In genomic region chr9:764105-764524, GRCh38 we compare ENCODE assay signal across 8 cellular contexts.
DNase-seq lines count a peak whose midpoint lies in the region; ATAC-seq, FAIRE-seq and TF ChIP-seq lines count a peak whose summit lies in the region.

No MANE protein-coding gene starts in this region.

- FAIRE-seq in RCC 7860 (lab: Jason Lieb, UNC) (peak; percentile 64), keratinocyte (lab: Jason Lieb, UNC) (peak; percentile 65)

- POLR2A ChIA-PET in CD8-positive, alpha-beta memory T cell (lab: Charles Lee): no interaction called here

- DNase-seq in CD8-positive, alpha-beta memory T cell: peak in 3 of 5 donors; percentile 11 to 53 (median 22)
- DNase-seq in HuH-7.5 (ENCODE audit: low spot score) (peak; percentile 61), RCC 7860 (ENCODE audit: low spot score) (peak; percentile 88), keratinocyte (ENCODE audit: low read depth, low spot score) (peak; percentile 32)
- peak; percentile 6 for DNase-seq in stimulated activated CD8-positive, alpha-beta memory T cell treated with anti-CD3 and anti-CD28 coated beads, Interleukin-15, amount 100 ng/mL, for 1 hour (ENCODE audit: low read depth)

- peaks cover 4% of the 10 kb centered on the region for H3K4me1 ChIP-seq in CD8-positive, alpha-beta memory T cell (ENCODE audit: insufficient read depth, low read length)
- no peaks in the 10 kb centered on the region for H3K4me1 ChIP-seq in keratinocyte (ENCODE audit: control insufficient read depth, extremely low read depth, insufficient read depth, low read length)

- H3K4me1 Mint-ChIP-seq in CD8-positive, alpha-beta memory T cell: peaks cover 4 to 6% (median 6%) of the 10 kb centered on the region in 3 donors
- no peaks in the 10 kb centered on the region for H3K4me1 Mint-ChIP-seq in brain

- H3K9me3 ChIP-seq in CD8-positive, alpha-beta memory T cell (ENCODE audit: low read length): no peaks in the 10 kb centered on the region
- no peaks in the 10 kb centered on the region for H3K9me3 ChIP-seq in keratinocyte (ENCODE audit: control insufficient read depth, low read depth, low read length)

- dilution Hi-C loops in keratinocyte (cut with MboI; ENCODE audit: extremely low pct_ligation_motif_present, low sequenced_read_pairs): no loop called here

- CTCF ChIA-PET in CD8-positive, alpha-beta memory T cell (lab: Charles Lee): interaction anchor here (0.7 kb wide), 1 partner anchor 12 kb away, joined by 3 read pairs; no protein-coding TSS in a partner anchor

- peaks cover 13 to 34% of the 10 kb centered on the region in 2 donors for H3K27me3 Mint-ChIP-seq in CD8-positive, alpha-beta memory T cell
- H3K27me3 Mint-ChIP-seq in brain: peaks cover 9% of the 10 kb centered on the region

- H3K27me3 ChIP-seq in CD8-positive, alpha-beta memory T cell (ENCODE audit: insufficient read depth, low read length, poor library complexity, severe bottlenecking): peaks cover 5% of the 10 kb centered on the region
- no peaks in the 10 kb centered on the region for H3K27me3 ChIP-seq in keratinocyte (ENCODE audit: control insufficient read depth, extremely low read depth, insufficient read depth, low read length)

- no peak overlapping the region for H3K4me2 ChIP-seq in keratinocyte (ENCODE audit: control insufficient read depth, extremely low read depth, insufficient read depth, low read depth, low read length)

- no peak overlapping the region for H3K27ac ChIP-seq in CD8-positive, alpha-beta memory T cell (ENCODE audit: low read depth, low read length)
- H3K27ac ChIP-seq in keratinocyte (ENCODE audit: control insufficient read depth, insufficient read depth, low read length): no peak overlapping the region

- peaks cover 0 to 1% (median 0%) of the 10 kb centered on the region in 3 donors for H3K36me3 Mint-ChIP-seq in CD8-positive, alpha-beta memory T cell
- no peaks in the 10 kb centered on the region for H3K36me3 Mint-ChIP-seq in brain

- no peak overlapping the region for H3K9ac ChIP-seq in keratinocyte (ENCODE audit: control insufficient read depth, extremely low read depth, insufficient read depth, low read length)

- no peaks in the 10 kb centered on the region for H3K36me3 ChIP-seq in CD8-positive, alpha-beta memory T cell (ENCODE audit: insufficient read depth, low read length)
- no peaks in the 10 kb centered on the region for H3K36me3 ChIP-seq in keratinocyte (ENCODE audit: control insufficient read depth in 2 of 2, extremely low read depth in 1 of 2, insufficient read depth in 2 of 2, low read length in 2 of 2)

- peaks cover 0 to 2% (median 0%) of the 10 kb centered on the region in 5 donors for H3K9me3 Mint-ChIP-seq in CD8-positive, alpha-beta memory T cell
- H3K9me3 Mint-ChIP-seq in brain: peaks cover under 1 to 10% (median 9%) of the 10 kb centered on the region in 5 experiments

- ATAC-seq in GM19351 (IDR thresholded peaks at IDR 0.05; ENCODE audit: unreplicated experiment): peak; percentile 99
- no peak for ATAC-seq in GM21381 (IDR thresholded peaks at IDR 0.05; ENCODE audit: unreplicated experiment)

- no peaks in the 10 kb centered on the region for H4K20me1 ChIP-seq in keratinocyte (ENCODE audit: control insufficient read depth, extremely low read depth, insufficient read depth, low read length)

- H3K79me2 ChIP-seq in keratinocyte (ENCODE audit: control insufficient read depth, insufficient read depth, low read length): no peaks in the 10 kb centered on the region

- H3K9me1 ChIP-seq in keratinocyte (ENCODE audit: control insufficient read depth, extremely low read depth, insufficient read depth, low read length): no peaks in the 10 kb centered on the region

- H2AFZ ChIP-seq in keratinocyte (ENCODE audit: control insufficient read depth, low read length): peak overlapping the region; percentile 51

- H3K4me3 Mint-ChIP-seq in CD8-positive, alpha-beta memory T cell: peak overlapping the region in 1 of 7 donors; percentile 14
- no peak overlapping the region for H3K4me3 Mint-ChIP-seq in brain

- TF ChIP-seq CTCF in brain (conservative IDR thresholded peaks at IDR 0.05) (peak; percentile 73 to 78), keratinocyte (optimal IDR thresholded peaks at IDR 0.05 in 1 of 3, IDR thresholded peaks at IDR 0.05 in 1 of 3, conservative IDR thresholded peaks at IDR 0.05 in 1 of 3; ENCODE audit: extremely low read depth in 1 of 3, insufficient read depth in 2 of 3, low read length in 3 of 3) (peak; percentile 83 to 88 (median 88))

- no peak overlapping the region for H3K27ac Mint-ChIP-seq in CD8-positive, alpha-beta memory T cell
- no peak overlapping the region for H3K27ac Mint-ChIP-seq in brain

- H3K4me3 ChIP-seq in CD8-positive, alpha-beta memory T cell (ENCODE audit: low read length): no peak overlapping the region
- no peak overlapping the region for H3K4me3 ChIP-seq in keratinocyte (ENCODE audit: control insufficient read depth in 2 of 3, extremely low read depth in 1 of 3, insufficient read depth in 2 of 3, low read depth in 1 of 3, low read length in 3 of 3)

Comparison
In these comparisons a context has a peak if more than half of its experiments do, and no peak if none do; other contexts are left out.
1. DNase-seq: peak in every context shown above with its lines; median percentile 88 in RCC 7860; 61 in HuH-7.5; 32 in keratinocyte; 22 in CD8-positive, alpha-beta memory T cell; 6 in stimulated activated CD8-positive, alpha-beta memory T cell treated with anti-CD3 and anti-CD28 coated beads, Interleukin-15, amount 100 ng/mL, for 1 hour.